10 cellular contexts compared by ENCODE assay signal in genomic region chr7:104036889-104037288, GRCh38. TPM values are rescaled to one million over a fixed set of nuclear protein-coding genes. Genes with fewer than 3 reads are reported as not detected.
"Had no signal": no experiment of that assay in that cellular context is flagged by ENCODE, and none has a peak within 500 bp of the region (broad histone marks: within the 10 kb centered on the region; RNA-seq: fewer than 3 reads in every experiment).

No MANE protein-coding gene starts in this region.

RNA-seq across cellular contexts. Expression of gene RELN, which starts 47.4 kb away (rescaled TPM):
- total RNA-seq: activated naive CD4-positive, alpha-beta T cell treated with anti-CD3 and anti-CD28 coated beads for 36 hours; activated naive CD4-positive, alpha-beta T cell treated with anti-CD3 and anti-CD28 coated beads, Interleukin-2, amount 50 U/mL, for 72 hours; activated naive CD8-positive, alpha-beta T cell treated with anti-CD3 and anti-CD28 coated beads for 36 hours; activated naive CD8-positive, alpha-beta T cell treated with anti-CD3 and anti-CD28 coated beads, Interleukin-2, amount 10 ng/mL, durations not matched to agents 7 days and 5 days; activated T-cell treated with anti-CD3 and anti-CD28 coated beads, Interleukin-2, amount 50 U/mL, for 72 hours; activated T-helper 1 cell treated with anti-CD3 and anti-CD28 coated beads, Interleukin-12 subunit alpha, Interleukin-12 subunit beta, Interleukin-2, Interleukin-4 antibody, amounts not matched to agents 30 ng/mL and 10 ng/mL and 1 ng/mL, durations not matched to agents 14 hours and 24 hours and 36 hours; activated T-helper 17 cell treated with anti-CD3 and anti-CD28 coated beads, Interleukin-2, amount 50 U/mL, for 72 hours; activated T-helper 2 cell treated with anti-CD3 and anti-CD28 coated beads, Interferon-gamma antibody, Interleukin-2, Interleukin-4, amounts not matched to agents 10 μg/mL and 5 μg/mL and 100 μg/mL, durations not matched to agents 14 hours and 24 hours and 36 hours; bronchial epithelial cell; chondrocyte had no signal
